21 cellular contexts compared by ENCODE assay signal in the genomic region with DNA sequence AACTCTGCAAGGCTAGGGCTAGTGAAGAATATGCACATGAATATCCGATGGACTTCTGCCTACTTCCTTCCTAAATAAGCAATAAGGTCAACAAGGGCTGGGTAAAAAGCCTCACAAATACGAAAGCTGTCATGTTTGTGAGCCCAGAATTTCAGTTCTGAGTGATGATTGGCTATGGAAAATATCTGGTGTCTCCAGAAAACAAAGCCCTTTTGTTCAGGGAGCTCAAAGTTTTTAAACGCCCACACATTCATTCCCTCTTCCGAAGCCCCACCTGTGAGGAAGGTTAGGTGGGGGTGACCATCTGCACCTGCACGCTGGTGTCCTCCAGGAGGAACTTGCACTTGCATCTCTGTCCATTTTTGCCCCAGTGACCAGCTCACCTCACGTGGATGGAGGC.
"Had no signal": no experiment of that assay in that cellular context is flagged by ENCODE, and none has a peak within 500 bp of the region (broad histone marks: within the 10 kb centered on the region; RNA-seq: fewer than 3 reads in every experiment).

No MANE protein-coding gene starts in this region.

- H3K27me3 ChIP-seq: body of pancreas, esophagus squamous epithelium, tibial artery, vagina had no signal

- DNase-seq: activated B cell treated with CpG ODN at 0.5 μM for 24 hours; activated CD4-positive, alpha-beta T cell treated with anti-CD3 and anti-CD28 coated beads for 48 hours; activated CD8-positive, alpha-beta T cell treated with anti-CD3 and anti-CD28 coated beads for 36 hours; activated naive CD4-positive, alpha-beta T cell; activated naive CD8-positive, alpha-beta T cell treated with anti-CD3 and anti-CD28 coated beads for 36 hours; activated T-cell treated with anti-CD3 and anti-CD28 coated beads, Interleukin-2, amount 50 U/mL, for 1 hour; amniotic stem cell; body of pancreas; dermis blood vessel endothelial cell; effector memory CD4-positive, alpha-beta T cell; esophagus squamous epithelium; midbrain; psoas muscle; right cardiac atrium; stimulated activated CD4-positive, alpha-beta T cell treated with anti-CD3 and anti-CD28 coated beads, Interleukin-2, amount 100 ng/mL, for 24 hours; stimulated activated naive CD8-positive, alpha-beta T cell treated with anti-CD3 and anti-CD28 coated beads, Interleukin-15, Interleukin-2, amounts not matched to agents 100 U/mL and 50 U/mL, for 24 hours; substantia nigra; tibial artery had no signal

- H3K27me3 Mint-ChIP-seq: activated CD8-positive, alpha-beta T cell treated with anti-CD3 and anti-CD28 coated beads for 36 hours had no signal

- H3K4me1 Mint-ChIP-seq: activated B cell treated with CpG ODN at 0.5 μM for 24 hours; activated T-helper 17 cell treated with anti-CD3 and anti-CD28 coated beads, Interleukin-2, amount 50 U/mL, for 72 hours had no signal

- H3K4me1 ChIP-seq: body of pancreas, esophagus squamous epithelium, psoas muscle, vagina had no signal

- H3K9me3 ChIP-seq: body of pancreas, vagina had no signal

- H3K27ac ChIP-seq: body of pancreas, esophagus squamous epithelium, psoas muscle, tibial artery, vagina had no signal

- ATAC-seq: activated CD8-positive, alpha-beta T cell treated with anti-CD3 and anti-CD28 coated beads for 36 hours; activated T-helper 17 cell treated with anti-CD3 and anti-CD28 coated beads, Interleukin-2, amount 50 U/mL, for 72 hours; body of pancreas; psoas muscle; right cardiac atrium; stimulated activated naive CD8-positive, alpha-beta T cell treated with anti-CD3 and anti-CD28 coated beads, Interleukin-15, Interleukin-2, amounts not matched to agents 100 U/mL and 50 U/mL, for 24 hours had no signal

- H3K4me3 Mint-ChIP-seq: activated B cell treated with CpG ODN at 0.5 μM for 24 hours; activated CD8-positive, alpha-beta T cell treated with anti-CD3 and anti-CD28 coated beads for 36 hours; activated naive CD8-positive, alpha-beta T cell treated with anti-CD3 and anti-CD28 coated beads for 36 hours; activated T-helper 17 cell treated with anti-CD3 and anti-CD28 coated beads, Interleukin-2, amount 50 U/mL, for 72 hours; T-helper 2 cell treated with Interferon-gamma antibody and Interleukin-4, amounts not matched to agents 5 μg/mL and 100 μg/mL, for 36 hours had no signal

- H3K36me3 ChIP-seq: esophagus squamous epithelium, vagina had no signal

- H3K9me3 Mint-ChIP-seq: activated T-helper 17 cell treated with anti-CD3 and anti-CD28 coated beads, Interleukin-2, amount 50 U/mL, for 72 hours had no signal

- H3K4me3 ChIP-seq: body of pancreas, esophagus squamous epithelium, psoas muscle, tibial artery, vagina had no signal

- H3K27ac Mint-ChIP-seq: activated B cell treated with CpG ODN at 0.5 μM for 24 hours; activated CD8-positive, alpha-beta T cell treated with anti-CD3 and anti-CD28 coated beads for 36 hours; activated naive CD8-positive, alpha-beta T cell treated with anti-CD3 and anti-CD28 coated beads for 36 hours; activated T-helper 17 cell treated with anti-CD3 and anti-CD28 coated beads, Interleukin-2, amount 50 U/mL, for 72 hours; T-helper 2 cell treated with Interferon-gamma antibody and Interleukin-4, amounts not matched to agents 5 μg/mL and 100 μg/mL, for 36 hours had no signal
